In genomic region chr20:10074513-10074912, GRCh38 we compare ENCODE assay signal across 8 cellular contexts. TPM values are rescaled to one million over a fixed set of nuclear protein-coding genes. Genes with fewer than 3 reads are reported as not detected.
DNase-seq lines count a peak whose midpoint lies in the region; ATAC-seq and TF ChIP-seq lines count a peak whose summit lies in the region.

No MANE protein-coding gene starts in this region.

- H3K27me3 Mint-ChIP-seq in activated naive CD4-positive, alpha-beta T cell treated with anti-CD3 and anti-CD28 coated beads for 36 hours (ENCODE audit: low read depth), result peaks cover 33% of the 10 kb centered on the region

- no peak overlapping the region for H3K4me3 Mint-ChIP-seq in activated naive CD4-positive, alpha-beta T cell treated with anti-CD3 and anti-CD28 coated beads for 36 hours

- no peak overlapping the region for H2AFZ ChIP-seq in OCI-LY3 (ENCODE audit: low read depth, low read length)

- no peaks in the 10 kb centered on the region for H3K9me3 Mint-ChIP-seq in activated naive CD4-positive, alpha-beta T cell treated with anti-CD3 and anti-CD28 coated beads for 36 hours

- H3K36me3 ChIP-seq in A673 (ENCODE audit: insufficient read depth, low read length, poor library complexity, severe bottlenecking) (no peaks in the 10 kb centered on the region), OCI-LY3 (replicated peaks; ENCODE audit: low read depth, low read length) (no peaks in the 10 kb centered on the region)

- no peak overlapping the region for H3K9ac ChIP-seq in OCI-LY3 (ENCODE audit: low read length)

- H3K4me3 ChIP-seq in A673 (ENCODE audit: low read depth, low read length, poor library complexity, severe bottlenecking) (no peak overlapping the region), OCI-LY3 (ENCODE audit: low read length) (peak overlapping the region; percentile 46), foreskin fibroblast (ENCODE audit: low read depth in 1 of 2, low read length in 2 of 2) (no peak overlapping the region)

- H3K27me3 ChIP-seq in A673 (replicated peaks; ENCODE audit: insufficient read depth, low read depth, low read length, poor library complexity) (no peaks in the 10 kb centered on the region), OCI-LY3 (ENCODE audit: low read depth, low read length) (peaks cover 84% of the 10 kb centered on the region)

- TF ChIP-seq CTCF in A673 (conservative IDR thresholded peaks at IDR 0.05; ENCODE audit: low read depth, low read length) (no peak), OCI-LY3 (IDR thresholded peaks at IDR 0.05; ENCODE audit: low read depth, low read length) (no peak), foreskin fibroblast (IDR thresholded peaks at IDR 0.05; ENCODE audit: low read depth, low read length) (no peak)

- peak; percentile 89 for DNase-seq in A673 (ENCODE audit: low spot score)
- DNase-seq in foreskin fibroblast, result peak; percentile 93 to 96
- DNase-seq in activated naive CD4-positive, alpha-beta T cell treated with anti-CD3 and anti-CD28 coated beads for 36 hours, result no peak

- H3K4me1 ChIP-seq in A673 (ENCODE audit: insufficient read depth, low read length, poor library complexity, severe bottlenecking) (no peaks in the 10 kb centered on the region), OCI-LY3 (ENCODE audit: low read length) (peaks cover 18% of the 10 kb centered on the region)

- CTCF ChIA-PET in A673 (lab: Charles Lee), result interaction anchor here (0.6 kb wide), 1 partner anchor 61 kb away, joined by 3 read pairs; no protein-coding TSS in a partner anchor
- CTCF ChIA-PET in activated naive CD4-positive, alpha-beta T cell treated with anti-CD3 and anti-CD28 coated beads for 36 hours (lab: Charles Lee), result no interaction called here

- H3K9me3 ChIP-seq in A673 (ENCODE audit: low read depth, low read length, poor library complexity, severe bottlenecking) (no peaks in the 10 kb centered on the region), OCI-LY3 (ENCODE audit: insufficient read depth, low read length) (no peaks in the 10 kb centered on the region)

- H3K36me3 Mint-ChIP-seq in activated naive CD4-positive, alpha-beta T cell treated with anti-CD3 and anti-CD28 coated beads for 36 hours (ENCODE audit: low read depth), result peaks cover 1% of the 10 kb centered on the region

- H3K79me2 ChIP-seq in OCI-LY3 (ENCODE audit: low read length), result no peaks in the 10 kb centered on the region

- POLR2A ChIA-PET in A673 (lab: Charles Lee; ENCODE audit: low non-redundant PET), result no interaction called here

- H3K27ac Mint-ChIP-seq in activated naive CD4-positive, alpha-beta T cell treated with anti-CD3 and anti-CD28 coated beads for 36 hours, result no peak overlapping the region

- peak overlapping the region; percentile 64 for H3K4me2 ChIP-seq in OCI-LY3 (ENCODE audit: low read length)

- H4K20me1 ChIP-seq in OCI-LY3 (ENCODE audit: insufficient read depth, low read length), result peaks cover 7% of the 10 kb centered on the region; the same call in 1 of the 2 replicates

- no peaks in the 10 kb centered on the region for H3K4me1 Mint-ChIP-seq in activated naive CD4-positive, alpha-beta T cell treated with anti-CD3 and anti-CD28 coated beads for 36 hours (ENCODE audit: low read depth)

- H3K27ac ChIP-seq in A673 (ENCODE audit: low read depth, low read length, poor library complexity, severe bottlenecking) (no peak overlapping the region), OCI-LY3 (ENCODE audit: low read length) (no peak overlapping the region)

- ATAC-seq in GM19043 (IDR thresholded peaks at IDR 0.05; ENCODE audit: low read depth, unreplicated experiment), result peak; percentile 59
- no peak for ATAC-seq in HG02970 (IDR thresholded peaks at IDR 0.05; ENCODE audit: low FRiP score, unreplicated experiment)
- no peak for ATAC-seq in GM18517 (IDR thresholded peaks at IDR 0.05; ENCODE audit: unreplicated experiment)
- ATAC-seq in GM19467 (IDR thresholded peaks at IDR 0.05; ENCODE audit: unreplicated experiment), result no peak

- intact Hi-C loops in A673 (cut with micrococcal nuclease; ENCODE audit: unreplicated experiment), result no loop called here
- intact Hi-C loops in activated naive CD4-positive, alpha-beta T cell treated with anti-CD3 and anti-CD28 coated beads for 36 hours (cut with micrococcal nuclease), result no loop called here

- BruUV-seq in A673 (replicated peaks; lab: Mats Ljungman, UMichigan), result no TSS peak

RNA-seq across cellular contexts. Expression of gene ANKEF1, which starts 39.7 kb away (rescaled TPM):
- total RNA-seq in A673 (2021), result 0.96 and 1.3 TPM in 2 replicates
- total RNA-seq in activated naive CD4-positive, alpha-beta T cell treated with anti-CD3 and anti-CD28 coated beads for 36 hours, result 1 to 10 TPM; 2.8 to 3.2 TPM
